8 cellular contexts compared by ENCODE assay signal in the genomic region with DNA sequence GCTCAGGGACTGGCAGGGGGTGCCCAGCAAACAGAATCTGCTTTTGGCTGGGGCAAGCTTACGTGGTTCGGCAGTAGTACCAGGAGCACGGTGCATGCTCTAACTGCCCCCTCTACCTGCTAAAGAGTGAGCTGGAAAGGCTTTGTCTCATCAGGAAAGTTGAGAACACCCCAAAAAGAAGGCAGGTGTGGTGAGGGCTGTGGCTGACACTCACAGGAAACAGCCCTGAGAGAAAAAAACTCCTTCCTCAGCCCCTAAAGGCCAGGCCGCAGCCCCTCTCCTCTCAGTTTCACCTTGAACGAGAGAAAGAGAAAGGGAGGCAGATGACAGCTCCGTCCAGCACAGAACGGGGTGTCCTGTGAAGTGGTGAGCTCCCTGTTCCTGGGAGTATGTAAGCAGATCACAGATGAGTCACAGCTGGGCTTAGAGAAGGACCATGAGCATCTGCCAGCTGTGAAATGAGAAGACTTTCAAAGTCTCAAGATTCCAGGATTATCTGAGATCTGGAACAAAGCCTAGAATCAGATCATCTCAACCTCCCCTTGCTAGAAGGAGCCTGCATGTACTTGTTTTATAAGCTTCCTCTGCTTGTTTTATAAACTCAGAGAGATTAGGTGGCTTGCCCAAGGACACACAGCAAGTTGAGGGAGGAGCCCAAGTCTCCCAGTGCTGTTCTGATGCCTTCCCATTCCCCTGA. TPM values are rescaled to one million over a fixed set of nuclear protein-coding genes. Genes with fewer than 3 reads are reported as not detected.
DNase-seq lines count a peak whose midpoint lies in the region; ATAC-seq and TF ChIP-seq lines count a peak whose summit lies in the region.

No MANE protein-coding gene starts in this region.

- DNase-seq in CD8-positive, alpha-beta memory T cell = peak in 4 of 5 donors; percentile 31 to 76 (median 62)
- DNase-seq in OCI-LY7 (ENCODE audit: low spot score) (peak; percentile 50), fibroblast of pulmonary artery (ENCODE audit: low read depth) (peak; percentile 19), H7 (no peak), NCI-H2029 treated with DMSO at 0.1 percent for 48 hours (lab: John Stamatoyannopoulos, UW) (no peak), NCI-H1048 (lab: John Stamatoyannopoulos, UW) (no peak)

- no peak for TF ChIP-seq CTCF in OCI-LY7 (conservative IDR thresholded peaks at IDR 0.05; ENCODE audit: low read length)
- TF ChIP-seq CTCF in fibroblast of pulmonary artery (IDR thresholded peaks at IDR 0.05; ENCODE audit: low read length, missing control alignments) = no peak

- POLR2A ChIA-PET in CD8-positive, alpha-beta memory T cell (lab: Charles Lee) = interaction anchor here (0.6 to 11.8 kb wide), 10 partner anchors 9 to 1125 kb away, joined by 3 to 189 read pairs (median 5); partner anchors contain the start of genes LAPTM5 and MATN1
- POLR2A ChIA-PET in OCI-LY7 (lab: Charles Lee) = interaction anchor here (0.7 to 4.7 kb wide), 9 partner anchors 8 to 34 kb away, joined by 3 to 55 read pairs (median 8); partner anchors contain the start of genes LAPTM5 and MATN1

- H3K9me3 ChIP-seq in CD8-positive, alpha-beta memory T cell (ENCODE audit: low read length) = no peaks in the 10 kb centered on the region
- H3K9me3 ChIP-seq in OCI-LY7 (ENCODE audit: low read length) = no peaks in the 10 kb centered on the region

- no peaks in the 10 kb centered on the region for H3K9me2 ChIP-seq in OCI-LY7 (ENCODE audit: insufficient read depth, low read length)

- H3K79me2 ChIP-seq in OCI-LY7 (ENCODE audit: insufficient read depth, low read depth, low read length) = no peaks in the 10 kb centered on the region; the same call in 1 of the 2 replicates

- H3K27me3 Mint-ChIP-seq in CD8-positive, alpha-beta memory T cell = peaks cover 0 to 6% of the 10 kb centered on the region in 2 donors

- ATAC-seq in GM21423 (IDR thresholded peaks at IDR 0.05; ENCODE audit: unreplicated experiment) (peak; percentile 31), HG02973 (IDR thresholded peaks at IDR 0.05; ENCODE audit: unreplicated experiment) (no peak)

- peak overlapping the region; percentile 93 to 100 (median 100) for H3K27ac Mint-ChIP-seq in CD8-positive, alpha-beta memory T cell

- H4K20me1 ChIP-seq in OCI-LY7 (ENCODE audit: insufficient read depth, low read length) = peaks cover 6% of the 10 kb centered on the region; the same call in 1 of the 2 replicates

- H2AFZ ChIP-seq in OCI-LY7 (ENCODE audit: low read length) = no peak overlapping the region

- peak overlapping the region; percentile 69 for H3K27ac ChIP-seq in CD8-positive, alpha-beta memory T cell (ENCODE audit: low read depth, low read length)
- H3K27ac ChIP-seq in OCI-LY7 (ENCODE audit: low read depth, low read length, poor library complexity, severe bottlenecking) = peak overlapping the region; percentile 74

- H3K36me3 ChIP-seq in CD8-positive, alpha-beta memory T cell (ENCODE audit: insufficient read depth, low read length) = peaks cover 51% of the 10 kb centered on the region
- peaks cover 8% of the 10 kb centered on the region; the same call in 1 of the 2 replicates for H3K36me3 ChIP-seq in OCI-LY7 (ENCODE audit: insufficient read depth, low read length)
- H3K36me3 ChIP-seq in H7 (replicated peaks; ENCODE audit: control insufficient read depth, insufficient read depth, low read length) = no peaks in the 10 kb centered on the region

- H3K4me3 ChIP-seq in CD8-positive, alpha-beta memory T cell (ENCODE audit: low read length) = peak overlapping the region; percentile 61
- H3K4me3 ChIP-seq in OCI-LY7 (ENCODE audit: low read depth, low read length, poor library complexity, severe bottlenecking) = peak overlapping the region; percentile 31
- no peak overlapping the region for H3K4me3 ChIP-seq in fibroblast of pulmonary artery (replicated peaks; ENCODE audit: low read depth, low read length)
- H3K4me3 ChIP-seq in H7 (ENCODE audit: insufficient read depth, low read depth, low read length) = no peak overlapping the region

- peaks cover 88% of the 10 kb centered on the region for H3K4me1 ChIP-seq in CD8-positive, alpha-beta memory T cell (ENCODE audit: insufficient read depth, low read length)
- peaks cover 88% of the 10 kb centered on the region for H3K4me1 ChIP-seq in OCI-LY7 (ENCODE audit: insufficient read depth, low read length, poor library complexity, severe bottlenecking)

- H3K4me3 Mint-ChIP-seq in CD8-positive, alpha-beta memory T cell = peak overlapping the region; percentile 80 to 88 (median 84)

- no TSS peak for BruUV-seq in OCI-LY7 (replicated peaks; lab: Mats Ljungman, UMichigan)

- peaks cover 96 to 100% (median 100%) of the 10 kb centered on the region in 3 donors for H3K4me1 Mint-ChIP-seq in CD8-positive, alpha-beta memory T cell

- peaks cover 0 to 2% (median 0%) of the 10 kb centered on the region in 5 donors for H3K9me3 Mint-ChIP-seq in CD8-positive, alpha-beta memory T cell

- H3K36me3 Mint-ChIP-seq in CD8-positive, alpha-beta memory T cell = peaks cover 10 to 76% (median 27%) of the 10 kb centered on the region in 3 donors

- H3K4me2 ChIP-seq in OCI-LY7 (ENCODE audit: low read length) = peak overlapping the region; percentile 70

- no peaks in the 10 kb centered on the region for H3K27me3 ChIP-seq in CD8-positive, alpha-beta memory T cell (ENCODE audit: insufficient read depth, low read length, poor library complexity, severe bottlenecking)
- no peaks in the 10 kb centered on the region; the same call in 1 of the 2 replicates for H3K27me3 ChIP-seq in H7 (ENCODE audit: control insufficient read depth, insufficient read depth, low read length)

- intact Hi-C loops in OCI-LY7 (cut with micrococcal nuclease; ENCODE audit: unreplicated experiment) = loop anchor here (5.0 kb wide), 1 partner anchor 33 kb away; no protein-coding TSS in a partner anchor

- CTCF ChIA-PET in CD8-positive, alpha-beta memory T cell (lab: Charles Lee) = interaction anchor here (1.0 to 5.7 kb wide), 11 partner anchors 8 to 39 kb away, joined by 4 to 67 read pairs (median 11); partner anchors contain the start of gene LAPTM5
- CTCF ChIA-PET in OCI-LY7 (lab: Charles Lee; ENCODE audit: unreplicated experiment) = interaction anchor here (0.6 to 1.4 kb wide), 10 partner anchors 10 to 60 kb away, joined by 3 to 7 read pairs (median 4); partner anchors contain the start of gene LAPTM5

RNA-seq across cellular contexts. Expression of gene LAPTM5, which starts 13.4 kb away (rescaled TPM):
- 100 to 1,000 TPM; 204 to 206 TPM for total RNA-seq in CD8-positive, alpha-beta memory T cell
- 589 TPM for polyA plus RNA-seq in CD8-positive, alpha-beta memory T cell
- 91.2 and 113 TPM in 2 replicates for total RNA-seq in OCI-LY7 (2014; rRNA removed; shearing (Covaris generic))
- total RNA-seq in OCI-LY7 (2022) = 137 and 163 TPM in 2 replicates
- total RNA-seq in H7 (2014; rRNA removed; shearing (Covaris generic)) = 0.26 and 0.28 TPM in 2 replicates

RNA-seq across cellular contexts. Expression of gene MATN1, which starts 20.8 kb away (rescaled TPM):
- under 1 TPM; 0.59 to 0.91 TPM for total RNA-seq in CD8-positive, alpha-beta memory T cell
- not detected for polyA plus RNA-seq in CD8-positive, alpha-beta memory T cell
- total RNA-seq in OCI-LY7 (2014; rRNA removed; shearing (Covaris generic)) = 0.18 and 0.28 TPM in 2 replicates
- 0.42 TPM in 1 of 2 replicates, not detected in the other for total RNA-seq in OCI-LY7 (2022)
- total RNA-seq in H7 (2014; rRNA removed; shearing (Covaris generic)) = 0.26 and 0.76 TPM in 2 replicates

Comparison
In these comparisons a context has a peak if more than half of its experiments do, and no peak if none do; other contexts are left out.
1. DNase-seq: peak in CD8-positive, alpha-beta memory T cell (4 of 5), OCI-LY7 (single experiment) and fibroblast of pulmonary artery (single experiment); none in H7 (single experiment), NCI-H2029 treated with DMSO at 0.1 percent for 48 hours (single experiment) and NCI-H1048 (single experiment).
2. H3K4me3 ChIP-seq: peak in CD8-positive, alpha-beta memory T cell (single experiment) and OCI-LY7 (single experiment); none in fibroblast of pulmonary artery (single experiment) and H7 (single experiment).
3. RNA of gene LAPTM5, which starts 13.4 kb away (total RNA-seq): 204 to 206 TPM in CD8-positive, alpha-beta memory T cell and 91.2 to 163 TPM in OCI-LY7; 0.26 to 0.28 TPM in H7; every median in the first group is over 10 times any median in the second.